16 cellular contexts compared by ENCODE assay signal in the genomic region with DNA sequence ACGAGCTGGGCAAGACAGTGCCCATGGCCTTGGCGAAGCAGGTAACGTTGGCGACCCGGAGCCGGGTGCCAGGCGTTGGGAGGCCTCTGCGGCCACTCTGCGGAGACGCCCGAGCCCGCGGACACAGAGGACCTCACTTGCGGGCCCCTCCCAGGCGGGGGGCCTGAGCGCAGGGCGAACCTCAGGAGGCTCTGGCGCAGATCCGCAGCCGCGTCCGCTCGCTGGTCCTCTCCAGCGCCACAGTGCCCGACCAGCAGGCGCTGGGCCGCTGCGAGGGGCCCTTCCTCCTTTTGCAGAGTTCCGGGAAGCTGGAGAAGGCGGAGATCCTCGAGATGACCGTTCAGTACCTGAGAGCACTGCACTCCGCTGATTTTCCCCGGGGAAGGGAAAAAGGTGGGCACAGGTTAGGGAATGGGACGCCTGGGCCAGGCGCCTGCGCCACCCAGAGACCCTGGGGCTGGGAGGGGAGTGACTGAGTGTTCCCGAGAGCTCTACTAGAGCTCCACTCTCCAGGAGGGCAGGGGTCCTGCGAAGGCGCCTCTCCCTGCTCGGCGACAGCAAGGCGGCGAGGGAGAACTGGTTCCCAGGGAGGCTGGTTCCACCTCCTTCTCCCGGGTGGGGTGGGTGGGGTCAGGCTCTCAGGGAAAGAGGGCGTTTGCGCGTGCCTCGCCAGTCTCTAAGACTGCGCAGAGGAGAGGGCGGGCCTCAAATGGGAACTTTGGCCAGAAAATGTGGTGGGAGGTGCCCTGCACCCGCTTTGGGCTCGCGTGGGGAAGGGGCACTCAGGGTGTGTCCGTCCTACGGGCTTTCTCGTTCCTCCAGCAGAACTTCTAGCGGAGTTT. TPM values are rescaled to one million over a fixed set of nuclear protein-coding genes. Genes with fewer than 3 reads are reported as not detected.
DNase-seq lines count a peak whose midpoint lies in the region; ATAC-seq and TF ChIP-seq lines count a peak whose summit lies in the region.
"Had no signal": no experiment of that assay in that cellular context is flagged by ENCODE, and none has a peak within 500 bp of the region (broad histone marks: within the 10 kb centered on the region; RNA-seq: fewer than 3 reads in every experiment).

No MANE protein-coding gene starts in this region.

- peaks cover 59% of the 10 kb centered on the region for H3K27me3 ChIP-seq in colonic mucosa
- peaks cover 95% of the 10 kb centered on the region for H3K27me3 ChIP-seq in mesendoderm (ENCODE audit: insufficient read depth, low read length, poor library complexity)

- no peak overlapping the region for H2BK120ac ChIP-seq in mesendoderm (ENCODE audit: low read depth, low read length)

- no peaks in the 10 kb centered on the region for H3K9me3 Mint-ChIP-seq in activated T-helper 17 cell treated with anti-CD3 and anti-CD28 coated beads, Interleukin-2, amount 50 U/mL, for 72 hours
- H3K9me3 Mint-ChIP-seq in activated naive CD8-positive, alpha-beta T cell treated with anti-CD3 and anti-CD28 coated beads for 36 hours, result no peaks in the 10 kb centered on the region
- H3K9me3 Mint-ChIP-seq: activated naive CD4-positive, alpha-beta T cell treated with anti-CD3 and anti-CD28 coated beads, Interleukin-2, amount 50 U/mL, for 72 hours had no signal

- peak; percentile 53 for DNase-seq in 8988T
- DNase-seq in ELF-1 (ENCODE audit: low read depth, low spot score), result peak; percentile 62
- DNase-seq in colonic mucosa, result peak; percentile 36
- DNase-seq in mesendoderm, result peak; percentile 67
- DNase-seq in activated naive CD8-positive, alpha-beta T cell treated with anti-CD3 and anti-CD28 coated beads for 36 hours, result no peak
- no peak for DNase-seq in activated CD4-positive, alpha-beta T cell treated with anti-CD3 and anti-CD28 coated beads, Interleukin-2, amount 50 U/mL, for 48 hours
- DNase-seq: dermis blood vessel endothelial cell; stimulated activated naive CD4-positive, alpha-beta T cell treated with Interleukin-2 at 50 U/mL for 16 hours had no signal

- no peak overlapping the region for H3K4me3 Mint-ChIP-seq in activated T-helper 17 cell treated with anti-CD3 and anti-CD28 coated beads, Interleukin-2, amount 50 U/mL, for 72 hours
- H3K4me3 Mint-ChIP-seq in activated naive CD8-positive, alpha-beta T cell treated with anti-CD3 and anti-CD28 coated beads for 36 hours, result no peak overlapping the region

- no CpG with 5 or more reads among the region's 58 CpGs for WGBS in mesendoderm (ENCODE audit: extremely low coverage, insufficient coverage, low lambda C conversion rate)

- no peak overlapping the region for H3K23ac ChIP-seq in mesendoderm (ENCODE audit: low read length)

- H2BK15ac ChIP-seq in mesendoderm (replicated peaks; ENCODE audit: low read depth), result no peak overlapping the region

- H3K4me2 ChIP-seq in mesendoderm (ENCODE audit: low read length), result peak overlapping the region; percentile 58

- no peak overlapping the region for H4K8ac ChIP-seq in mesendoderm (ENCODE audit: low read depth, low read length)

- H3K9ac ChIP-seq in colonic mucosa (ENCODE audit: low read depth in 2 of 2, low read length in 2 of 2), result no peak overlapping the region
- no peak overlapping the region for H3K9ac ChIP-seq in mesendoderm (ENCODE audit: low read length)

- no peak overlapping the region for H3K18ac ChIP-seq in mesendoderm (ENCODE audit: low read length)

- H3K27me3 Mint-ChIP-seq in activated T-helper 17 cell treated with anti-CD3 and anti-CD28 coated beads, Interleukin-2, amount 50 U/mL, for 72 hours, result peaks cover 61% of the 10 kb centered on the region
- H3K27me3 Mint-ChIP-seq in activated naive CD8-positive, alpha-beta T cell treated with anti-CD3 and anti-CD28 coated beads for 36 hours, result peaks cover 94% of the 10 kb centered on the region

- no peak overlapping the region for H3K27ac Mint-ChIP-seq in activated T-helper 17 cell treated with anti-CD3 and anti-CD28 coated beads, Interleukin-2, amount 50 U/mL, for 72 hours
- no peak overlapping the region for H3K27ac Mint-ChIP-seq in activated naive CD8-positive, alpha-beta T cell treated with anti-CD3 and anti-CD28 coated beads for 36 hours
- H3K27ac Mint-ChIP-seq: activated naive CD4-positive, alpha-beta T cell treated with anti-CD3 and anti-CD28 coated beads, Interleukin-2, amount 50 U/mL, for 72 hours had no signal

- H3K4me3 ChIP-seq in colonic mucosa (no peak overlapping the region), mesendoderm (ENCODE audit: low read length) (no peak overlapping the region)
- H3K4me3 ChIP-seq: lung had no signal

- intact Hi-C loops in colonic mucosa (cut with DNase I), result no loop called here

- H3K56ac ChIP-seq in mesendoderm (ENCODE audit: low read length), result peak overlapping the region; percentile 20

- no peaks in the 10 kb centered on the region for H3K4me1 ChIP-seq in colonic mucosa
- peaks cover under 1% of the 10 kb centered on the region for H3K4me1 ChIP-seq in mesendoderm (ENCODE audit: control insufficient read depth, low read depth, low read length)

- no peak overlapping the region for H2BK5ac ChIP-seq in mesendoderm (ENCODE audit: low read length)

- H3K79me2 ChIP-seq in mesendoderm (ENCODE audit: control insufficient read depth, insufficient read depth, low read length), result no peaks in the 10 kb centered on the region

- no peak for TF ChIP-seq CTCF in colonic mucosa (IDR thresholded peaks at IDR 0.05)

- H3K79me1 ChIP-seq in mesendoderm (ENCODE audit: low read length), result no peaks in the 10 kb centered on the region

- H3K4me1 Mint-ChIP-seq in activated T-helper 17 cell treated with anti-CD3 and anti-CD28 coated beads, Interleukin-2, amount 50 U/mL, for 72 hours, result no peaks in the 10 kb centered on the region
- H3K4me1 Mint-ChIP-seq in activated naive CD8-positive, alpha-beta T cell treated with anti-CD3 and anti-CD28 coated beads for 36 hours, result peaks cover 10% of the 10 kb centered on the region

- H3K36me3 ChIP-seq in colonic mucosa, result no peaks in the 10 kb centered on the region
- no peaks in the 10 kb centered on the region for H3K36me3 ChIP-seq in mesendoderm (ENCODE audit: control insufficient read depth, insufficient read depth, low read length)
- H3K36me3 ChIP-seq: gastroesophageal sphincter had no signal

- H3K9me3 ChIP-seq in colonic mucosa, result no peaks in the 10 kb centered on the region
- H3K9me3 ChIP-seq: gastroesophageal sphincter had no signal

- no peak overlapping the region for H2AK5ac ChIP-seq in mesendoderm (ENCODE audit: low read length)

- ATAC-seq in HG03457 (IDR thresholded peaks at IDR 0.05; ENCODE audit: unreplicated experiment), result no peak
- ATAC-seq in activated T-helper 17 cell treated with anti-CD3 and anti-CD28 coated beads, Interleukin-2, amount 50 U/mL, for 72 hours (replicated peaks), result no peak
- ATAC-seq: gastroesophageal sphincter had no signal

- no peaks in the 10 kb centered on the region for H3K36me3 Mint-ChIP-seq in activated T-helper 17 cell treated with anti-CD3 and anti-CD28 coated beads, Interleukin-2, amount 50 U/mL, for 72 hours (ENCODE audit: low read depth)
- no peaks in the 10 kb centered on the region for H3K36me3 Mint-ChIP-seq in activated naive CD8-positive, alpha-beta T cell treated with anti-CD3 and anti-CD28 coated beads for 36 hours
- H3K36me3 Mint-ChIP-seq: activated naive CD4-positive, alpha-beta T cell treated with anti-CD3 and anti-CD28 coated beads, Interleukin-2, amount 50 U/mL, for 72 hours had no signal

- no peak overlapping the region for H3K4ac ChIP-seq in mesendoderm (ENCODE audit: low read depth, low read length)

- H3K27ac ChIP-seq in colonic mucosa (no peak overlapping the region), mesendoderm (ENCODE audit: low read depth, low read length) (no peak overlapping the region)
- H3K27ac ChIP-seq: C4-2B, gastroesophageal sphincter had no signal

- H4K5ac ChIP-seq in mesendoderm (ENCODE audit: low read length), result no peak overlapping the region

RNA-seq across cellular contexts. Expression of gene HELT, which starts 1.4 kb away (rescaled TPM):
- total RNA-seq in colonic mucosa, result not detected
- not detected for polyA plus RNA-seq in mesendoderm (2013, experiment 1 of 2)
- polyA plus RNA-seq in mesendoderm (2013, experiment 2 of 2), result not detected
- total RNA-seq in activated T-helper 17 cell treated with anti-CD3 and anti-CD28 coated beads, Interleukin-2, amount 50 U/mL, for 72 hours, result not detected
- total RNA-seq in activated naive CD8-positive, alpha-beta T cell treated with anti-CD3 and anti-CD28 coated beads for 36 hours, result not detected
- total RNA-seq: activated CD8-positive, alpha-beta memory T cell treated with anti-CD3 and anti-CD28 coated beads for 36 hours; activated naive CD4-positive, alpha-beta T cell treated with anti-CD3 and anti-CD28 coated beads, Interleukin-2, amount 50 U/mL, for 72 hours; dermis blood vessel endothelial cell; gastroesophageal sphincter; omental fat pad had no signal

Comparison
In these comparisons a context has a peak if more than half of its experiments do, and no peak if none do; other contexts are left out.
1. DNase-seq: peak in 8988T (single experiment), ELF-1 (single experiment), colonic mucosa (single experiment) and mesendoderm (single experiment); none in activated naive CD8-positive, alpha-beta T cell treated with anti-CD3 and anti-CD28 coated beads for 36 hours (single experiment) and activated CD4-positive, alpha-beta T cell treated with anti-CD3 and anti-CD28 coated beads, Interleukin-2, amount 50 U/mL, for 48 hours (0 of 2).